In the genomic region with DNA sequence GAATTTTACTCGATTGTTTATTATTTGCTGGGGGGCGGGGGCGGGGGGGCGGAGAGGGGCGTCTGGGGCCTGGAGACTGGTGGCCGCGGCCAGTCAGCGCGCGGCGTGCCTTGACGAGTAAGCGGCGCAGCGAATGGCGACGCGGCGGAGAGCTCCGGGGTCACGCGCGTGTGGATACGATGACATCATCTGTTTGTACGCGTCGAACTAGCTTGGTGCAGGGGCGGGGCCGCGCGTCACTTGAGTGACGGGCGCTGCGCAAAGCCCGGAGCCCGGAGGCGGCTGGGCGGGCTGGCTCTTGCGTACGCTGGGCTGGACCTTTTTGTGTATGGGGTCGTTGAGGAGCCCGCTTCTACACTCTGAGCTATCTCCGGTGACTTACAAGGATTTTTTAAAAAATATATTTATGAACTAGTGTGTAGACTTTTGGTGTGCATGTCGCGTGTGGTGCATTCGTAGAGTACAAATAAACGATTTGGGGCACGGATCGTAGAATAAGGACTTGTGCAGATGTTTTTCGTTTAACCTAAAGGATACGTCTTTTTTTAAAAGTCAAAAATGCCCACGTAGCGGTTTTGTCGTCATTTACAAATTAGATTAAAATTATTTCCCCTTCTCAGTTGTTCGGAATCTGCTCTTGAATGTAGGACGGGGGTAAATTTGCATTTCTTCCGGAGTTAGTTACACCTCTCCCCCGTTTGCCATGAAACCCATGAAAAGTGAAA, we compare ENCODE assay signal across 8 cellular contexts. TPM values are rescaled to one million over a fixed set of nuclear protein-coding genes. Genes with fewer than 3 reads are reported as not detected.
DNase-seq lines count a peak whose midpoint lies in the region; ATAC-seq and TF ChIP-seq lines count a peak whose summit lies in the region.

No MANE protein-coding gene starts in this region.

- peak overlapping the region; percentile 95 for H3K4me2 ChIP-seq in BLaER1

- H3K36me3 Mint-ChIP-seq in activated CD4-positive, alpha-beta memory T cell treated with anti-CD3 and anti-CD28 coated beads, Interleukin-2, amount 10 ng/mL, durations not matched to agents 7 days and 5 days (ENCODE audit: low read depth): peaks cover 15% of the 10 kb centered on the region

- peaks cover 11% of the 10 kb centered on the region; the same call in 1 of the 2 replicates for H3K36me3 ChIP-seq in BLaER1
- no peaks in the 10 kb centered on the region for H3K36me3 ChIP-seq in right lobe of liver

- peak; percentile 72 for TF ChIP-seq POLR2A in right lobe of liver (IDR thresholded peaks at IDR 0.05)

- peaks cover 32% of the 10 kb centered on the region for H3K4me1 ChIP-seq in BLaER1
- peaks cover 0 to 42% (median 12%) of the 10 kb centered on the region in 4 donors for H3K4me1 ChIP-seq in right lobe of liver

- intact Hi-C loops in dorsolateral prefrontal cortex (cut with DNase I) (loop anchor here (1.0 to 10.0 kb wide), 7 partner anchors 28 to 536 kb away; a partner anchor contains a TSS), right lobe of liver (cut with DNase I) (loop anchor here in 1 of 2 donors (10.0 kb wide), 1 partner anchor 206 kb away; no protein-coding TSS in a partner anchor)

- CTCF ChIA-PET in activated CD4-positive, alpha-beta memory T cell treated with anti-CD3 and anti-CD28 coated beads, Interleukin-2, amount 10 ng/mL, durations not matched to agents 7 days and 5 days (lab: Charles Lee): interaction anchor here (0.6 to 1.7 kb wide), 12 partner anchors 9 to 536 kb away, joined by 3 to 6 read pairs (median 4); a partner anchor contains a TSS

- peak overlapping the region; percentile 93 for H3K4me3 ChIP-seq in BLaER1
- H3K4me3 ChIP-seq in dorsolateral prefrontal cortex: peak overlapping the region; percentile 69 to 99 (median 94)
- H3K4me3 ChIP-seq in right lobe of liver: peak overlapping the region; percentile 82 to 92 (median 83)

- ATAC-seq in GM19452 (IDR thresholded peaks at IDR 0.05; ENCODE audit: unreplicated experiment) (peak; percentile 61), HG03571 (IDR thresholded peaks at IDR 0.05; ENCODE audit: unreplicated experiment) (peak; percentile 52), right lobe of liver (peak; percentile 58 to 75 (median 68))

- peak overlapping the region; percentile 97 for H3K4me3 Mint-ChIP-seq in activated CD4-positive, alpha-beta memory T cell treated with anti-CD3 and anti-CD28 coated beads, Interleukin-2, amount 10 ng/mL, durations not matched to agents 7 days and 5 days

- WGBS in right lobe of liver (ENCODE audit: insufficient coverage, low coverage, low lambda C conversion rate, missing lambda C conversion rate): under 1% methylated on average over 55 of the region's 58 CpGs

- H3K4me1 Mint-ChIP-seq in activated CD4-positive, alpha-beta memory T cell treated with anti-CD3 and anti-CD28 coated beads, Interleukin-2, amount 10 ng/mL, durations not matched to agents 7 days and 5 days: peaks cover 28% of the 10 kb centered on the region

- TF ChIP-seq CTCF in dorsolateral prefrontal cortex (IDR thresholded peaks at IDR 0.05 in 54 of 56, conservative IDR thresholded peaks at IDR 0.05 in 2 of 56; ENCODE audit: low read depth in 1 of 56, partially characterized antibody in 56 of 56) (peak in 4 of 56 donors; percentile 0 to 11 (median 2)), right lobe of liver (IDR thresholded peaks at IDR 0.05) (no peak)

- H3K27me3 Mint-ChIP-seq in activated CD4-positive, alpha-beta memory T cell treated with anti-CD3 and anti-CD28 coated beads, Interleukin-2, amount 10 ng/mL, durations not matched to agents 7 days and 5 days: peaks cover 21% of the 10 kb centered on the region

- peak overlapping the region; percentile 90 for H3K9ac ChIP-seq in BLaER1

- H3K27ac ChIP-seq in BLaER1 (peak overlapping the region; percentile 91), dorsolateral prefrontal cortex (peak overlapping the region; percentile 92 to 100 (median 99)), right lobe of liver (peak overlapping the region; percentile 98 to 99 (median 99))

- H3K9me3 ChIP-seq in BLaER1 (no peaks in the 10 kb centered on the region), right lobe of liver (no peaks in the 10 kb centered on the region)

- peak overlapping the region; percentile 98 for H3K27ac Mint-ChIP-seq in activated CD4-positive, alpha-beta memory T cell treated with anti-CD3 and anti-CD28 coated beads, Interleukin-2, amount 10 ng/mL, durations not matched to agents 7 days and 5 days

- peak; percentile 99 for DNase-seq in NCI-H82 (lab: John Stamatoyannopoulos, UW)
- DNase-seq in activated CD4-positive, alpha-beta memory T cell treated with anti-CD3 and anti-CD28 coated beads, Interleukin-2, amount 10 ng/mL, durations not matched to agents 7 days and 5 days: peak; percentile 97
- peak; percentile 98 to 99 (median 99) for DNase-seq in dorsolateral prefrontal cortex
- DNase-seq in right lobe of liver: peak; percentile 99
- peak; percentile 96 for DNase-seq in stimulated activated CD4-positive, alpha-beta T cell treated with anti-CD3 and anti-CD28 coated beads, Interleukin-4, amount 100 ng/mL, for 1 hour

- H4K20me1 ChIP-seq in BLaER1: peaks cover 28% of the 10 kb centered on the region

- no peaks in the 10 kb centered on the region for H3K9me3 Mint-ChIP-seq in activated CD4-positive, alpha-beta memory T cell treated with anti-CD3 and anti-CD28 coated beads, Interleukin-2, amount 10 ng/mL, durations not matched to agents 7 days and 5 days

- H3K27me3 ChIP-seq in BLaER1: peaks cover 16% of the 10 kb centered on the region; the same call in 1 of the 2 replicates
- no peaks in the 10 kb centered on the region for H3K27me3 ChIP-seq in dorsolateral prefrontal cortex
- no peaks in the 10 kb centered on the region for H3K27me3 ChIP-seq in right lobe of liver

- POLR2A ChIA-PET in activated CD4-positive, alpha-beta memory T cell treated with anti-CD3 and anti-CD28 coated beads, Interleukin-2, amount 10 ng/mL, durations not matched to agents 7 days and 5 days (lab: Charles Lee): interaction anchor here (0.8 to 4.5 kb wide), 20 partner anchors 12 to 824 kb away, joined by 3 to 29 read pairs (median 7); a partner anchor contains a TSS

RNA-seq across cellular contexts. Expression of a gene that starts 2.2 kb away (rescaled TPM):
- 10 to 100 TPM; 19.1 to 19.3 TPM for total RNA-seq in activated CD4-positive, alpha-beta memory T cell treated with anti-CD3 and anti-CD28 coated beads, Interleukin-2, amount 10 ng/mL, durations not matched to agents 7 days and 5 days
- total RNA-seq in dorsolateral prefrontal cortex (100 to 1,000 TPM in 4 of 120 experiments, 10 to 100 TPM in 116; 60.9 to 108 (median 81.7) TPM), right lobe of liver (10 to 100 TPM; 18.1 to 45.2 (median 23.8) TPM)

Comparison
In these comparisons a context has a peak if more than half of its experiments do, and no peak if none do; other contexts are left out.
1. Peak in every context shown above with its lines: DNase-seq, ATAC-seq, H3K4me3 ChIP-seq and H3K27ac ChIP-seq.